19 cellular contexts compared by ENCODE assay signal in the genomic region with DNA sequence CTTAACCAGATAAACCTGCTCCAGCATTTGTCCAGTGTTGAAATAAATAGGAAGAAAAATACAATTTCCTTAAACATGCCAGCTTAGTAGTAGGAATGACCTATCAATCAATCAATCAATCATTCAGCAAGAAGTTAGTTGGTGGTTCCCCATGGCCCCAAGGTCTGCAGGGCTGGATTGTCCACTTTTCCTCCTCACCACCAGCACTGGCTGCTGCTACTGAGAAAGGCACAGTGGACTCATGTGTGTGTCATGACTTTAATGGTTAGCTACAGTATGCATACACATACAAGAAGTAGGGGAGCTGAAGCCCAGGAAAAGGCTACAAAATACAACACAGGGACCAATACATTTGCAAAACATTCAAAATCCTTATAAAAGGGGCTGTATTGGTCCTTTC. TPM values are rescaled to one million over a fixed set of nuclear protein-coding genes. Genes with fewer than 3 reads are reported as not detected.
DNase-seq lines count a peak whose midpoint lies in the region; ATAC-seq, FAIRE-seq and TF ChIP-seq lines count a peak whose summit lies in the region.
"Had no signal": no experiment of that assay in that cellular context is flagged by ENCODE, and none has a peak within 500 bp of the region (broad histone marks: within the 10 kb centered on the region; RNA-seq: fewer than 3 reads in every experiment).

No MANE protein-coding gene starts in this region.

- H4K20me1 ChIP-seq in GM23338 (replicated peaks; ENCODE audit: insufficient read depth) (peaks cover 31% of the 10 kb centered on the region), H1 (replicated peaks in 1 of 2; ENCODE audit: control insufficient read depth in 1 of 2, insufficient read depth in 2 of 2, low read length in 2 of 2) (peaks cover 9 to 21% of the 10 kb centered on the region in 2 experiments)

- no peak overlapping the region for H4K5ac ChIP-seq in H1 (ENCODE audit: insufficient read length, low read depth, low read length)

- TF ChIP-seq CTCF in GM23338 (conservative IDR thresholded peaks at IDR 0.05; ENCODE audit: low read depth in 2 of 2), result no peak
- TF ChIP-seq CTCF in H1 (IDR thresholded peaks at IDR 0.05; ENCODE audit: control extremely low read depth in 1 of 3, insufficient read depth in 1 of 3, low read depth in 1 of 3, low read length in 3 of 3), result no peak

- POLR2A ChIA-PET in activated CD4-positive, alpha-beta T cell treated with anti-CD3 and anti-CD28 coated beads, Interleukin-2, amount 10 ng/mL, durations not matched to agents 7 days and 5 days (lab: Charles Lee), result interaction anchor here (0.7 kb wide), 1 partner anchor 17 kb away, joined by 3 read pairs; no protein-coding TSS in a partner anchor
- POLR2A ChIA-PET in activated CD4-positive, alpha-beta T cell treated with anti-CD3 and anti-CD28 coated beads for 36 hours (lab: Charles Lee), result no interaction called here
- POLR2A ChIA-PET in H1 (lab: Charles Lee; ENCODE audit: partially characterized antibody), result interaction anchor here (0.6 to 2.2 kb wide), 6 partner anchors 8 to 160 kb away, joined by 3 to 5 read pairs (median 4); no protein-coding TSS in a partner anchor

- H3K9me3 ChIP-seq in H1 (ENCODE audit: insufficient read depth in 2 of 2, low read depth in 1 of 2, low read length in 1 of 2), result no peaks in the 10 kb centered on the region
- H3K9me3 ChIP-seq: MG63, SJCRH30 had no signal

- no peak overlapping the region for H3K4me3 Mint-ChIP-seq in activated CD4-positive, alpha-beta T cell treated with anti-CD3 and anti-CD28 coated beads, Interleukin-2, amount 10 ng/mL, durations not matched to agents 7 days and 5 days
- H3K4me3 Mint-ChIP-seq in activated CD4-positive, alpha-beta T cell treated with anti-CD3 and anti-CD28 coated beads for 36 hours, result no peak overlapping the region
- no peak overlapping the region for H3K4me3 Mint-ChIP-seq in GM23338

- in situ Hi-C loops in KBM-7 (cut with MboI; ENCODE audit: low pct_unique_long_range_greater_than_20kb, low sequenced_read_pairs), result no loop called here

- ATAC-seq in activated CD4-positive, alpha-beta T cell treated with anti-CD3 and anti-CD28 coated beads for 36 hours, result no peak
- no peak for ATAC-seq in GM23338

- H3K18ac ChIP-seq in H1 (ENCODE audit: extremely low read depth, low read length), result no peak overlapping the region

- no peak overlapping the region for H2BK5ac ChIP-seq in H1 (ENCODE audit: low read depth, low read length)

- H4K8ac ChIP-seq in H1 (ENCODE audit: extremely low read depth, insufficient read depth, low read length), result no peak overlapping the region

- intact Hi-C loops in activated CD4-positive, alpha-beta T cell treated with anti-CD3 and anti-CD28 coated beads for 36 hours (cut with DNase I, micrococcal nuclease), result loop anchor here (5.0 to 10.0 kb wide), 5 partner anchors 63 to 325 kb away; a partner anchor contains a TSS

- no peak overlapping the region for H3K23ac ChIP-seq in H1 (ENCODE audit: insufficient read length)

- H2AK5ac ChIP-seq in H1 (ENCODE audit: low read depth, low read length), result no peak overlapping the region

- H3K4ac ChIP-seq in H1 (replicated peaks; ENCODE audit: insufficient read length, low read depth, low read length), result no peak overlapping the region

- no peak overlapping the region for H2BK15ac ChIP-seq in H1 (ENCODE audit: low read length)

- FAIRE-seq in H1 (lab: Jason Lieb, UNC), result no peak

- H3K4me1 Mint-ChIP-seq in activated CD4-positive, alpha-beta T cell treated with anti-CD3 and anti-CD28 coated beads, Interleukin-2, amount 10 ng/mL, durations not matched to agents 7 days and 5 days, result peaks cover 43% of the 10 kb centered on the region
- peaks cover 39% of the 10 kb centered on the region for H3K4me1 Mint-ChIP-seq in activated CD4-positive, alpha-beta T cell treated with anti-CD3 and anti-CD28 coated beads for 36 hours
- peaks cover 8% of the 10 kb centered on the region for H3K4me1 Mint-ChIP-seq in GM23338

- H2AFZ ChIP-seq in GM23338, result no peak overlapping the region
- H2AFZ ChIP-seq in H1 (ENCODE audit: low read length), result no peak overlapping the region
- H2AFZ ChIP-seq: GM23248, PC-9 had no signal

- no peak overlapping the region for H3K14ac ChIP-seq in H1 (ENCODE audit: insufficient read length)

- H3K9me3 Mint-ChIP-seq in activated CD4-positive, alpha-beta T cell treated with anti-CD3 and anti-CD28 coated beads, Interleukin-2, amount 10 ng/mL, durations not matched to agents 7 days and 5 days, result no peaks in the 10 kb centered on the region
- H3K9me3 Mint-ChIP-seq in activated CD4-positive, alpha-beta T cell treated with anti-CD3 and anti-CD28 coated beads for 36 hours (ENCODE audit: low read depth), result no peaks in the 10 kb centered on the region
- no peaks in the 10 kb centered on the region for H3K9me3 Mint-ChIP-seq in GM23338

- H3K79me2 ChIP-seq in GM23338 (replicated peaks; ENCODE audit: insufficient read depth) (peaks cover 24% of the 10 kb centered on the region), H1 (ENCODE audit: control insufficient read depth in 1 of 2, insufficient read depth in 2 of 2, low read length in 2 of 2) (peaks cover 0 to 16% of the 10 kb centered on the region in 2 experiments; a peak in 2 of 4 replicates)

- TF ChIP-seq POLR2A in Raji (IDR thresholded peaks at IDR 0.05; ENCODE audit: insufficient read depth, low read depth, low read length) (0 out of 2 replicates have a peak, but pooled peaks have one; percentile 4), H1 (IDR thresholded peaks at IDR 0.05; ENCODE audit: control extremely low read depth in 1 of 2, low read depth in 2 of 2, low read length in 2 of 2) (peak in 1 of 2 experiments; percentile 14; a peak in 1 of 3 replicates)

- no peak for DNase-seq in activated CD4-positive, alpha-beta T cell treated with anti-CD3 and anti-CD28 coated beads, Interleukin-2, amount 10 ng/mL, durations not matched to agents 7 days and 5 days
- no peak for DNase-seq in activated CD4-positive, alpha-beta T cell treated with anti-CD3 and anti-CD28 coated beads for 36 hours
- DNase-seq in GM23338 (ENCODE audit: low spot score) (no peak), H1 (ENCODE audit: low read depth in 1 of 2, low spot score in 2 of 2) (no peak), KBM-7 (no peak), GM19240 (ENCODE audit: insufficient read length, low spot score) (no peak), AG20443 (ENCODE audit: low spot score) (no peak)
- DNase-seq: DND-41, GM23248, MG63, NCI-H1048, NCI-H1436, NCI-H2029, NCI-H345, NCI-H524 treated with DMSO at 0.1 percent for 48 hours, PC-9, SJCRH30 had no signal

- H3K4me1 ChIP-seq in GM23338 (ENCODE audit: insufficient read depth) (peaks cover 9% of the 10 kb centered on the region), H1 (replicated peaks in 1 of 4; ENCODE audit: control insufficient read depth in 3 of 4, insufficient read depth in 4 of 4, low read length in 3 of 4) (peaks cover 4 to 11% (median 5%) of the 10 kb centered on the region in 4 experiments)
- H3K4me1 ChIP-seq: SJCRH30 had no signal

- H3K79me1 ChIP-seq in H1 (ENCODE audit: low read depth, low read length), result no peaks in the 10 kb centered on the region; the same call in 1 of the 2 replicates

- peaks cover 51% of the 10 kb centered on the region for H3K36me3 Mint-ChIP-seq in activated CD4-positive, alpha-beta T cell treated with anti-CD3 and anti-CD28 coated beads, Interleukin-2, amount 10 ng/mL, durations not matched to agents 7 days and 5 days (ENCODE audit: low read depth)
- peaks cover 63% of the 10 kb centered on the region for H3K36me3 Mint-ChIP-seq in activated CD4-positive, alpha-beta T cell treated with anti-CD3 and anti-CD28 coated beads for 36 hours (ENCODE audit: low read depth)
- peaks cover 91% of the 10 kb centered on the region for H3K36me3 Mint-ChIP-seq in GM23338 (ENCODE audit: low read depth)

- H3F3A ChIP-seq in GM23338 (replicated peaks; ENCODE audit: low read depth), result peaks cover 46% of the 10 kb centered on the region

- no peak for TF ChIP-seq EP300 in H1 (IDR thresholded peaks at IDR 0.05; ENCODE audit: borderline replicate concordance in 1 of 2, low read depth in 2 of 2, low read length in 2 of 2)

- H3K27me3 Mint-ChIP-seq in activated CD4-positive, alpha-beta T cell treated with anti-CD3 and anti-CD28 coated beads, Interleukin-2, amount 10 ng/mL, durations not matched to agents 7 days and 5 days, result no peaks in the 10 kb centered on the region
- no peaks in the 10 kb centered on the region for H3K27me3 Mint-ChIP-seq in activated CD4-positive, alpha-beta T cell treated with anti-CD3 and anti-CD28 coated beads for 36 hours
- peaks cover 19% of the 10 kb centered on the region for H3K27me3 Mint-ChIP-seq in GM23338 (ENCODE audit: insufficient read depth, low read depth, poor library complexity)

- peak overlapping the region; percentile 85; the same call in 1 of the 2 replicates for H3K27ac ChIP-seq in GM23338 (ENCODE audit: low read depth)
- no peak overlapping the region for H3K27ac ChIP-seq in H1 (ENCODE audit: low read depth, low read length)
- H3K27ac ChIP-seq: 22Rv1, GM23248, PC-9, SJCRH30 had no signal

- no peaks in the 10 kb centered on the region for H3K9me2 ChIP-seq in GM23338 (ENCODE audit: insufficient read depth)

- no peak overlapping the region for H3K4me3 ChIP-seq in GM23338
- H3K4me3 ChIP-seq in H1 (ENCODE audit: extremely low read depth in 1 of 4, insufficient read depth in 2 of 4, low read depth in 3 of 4, low read length in 4 of 4), result no peak overlapping the region
- H3K4me3 ChIP-seq: GM23248, MG63, PC-9, SJCRH30 had no signal

- H2BK120ac ChIP-seq in H1 (replicated peaks; ENCODE audit: low read depth, low read length), result no peak overlapping the region

- CTCF ChIA-PET in activated CD4-positive, alpha-beta T cell treated with anti-CD3 and anti-CD28 coated beads, Interleukin-2, amount 10 ng/mL, durations not matched to agents 7 days and 5 days (lab: Charles Lee), result interaction anchor here (0.7 to 1.8 kb wide), 7 partner anchors 8 to 127 kb away, joined by 3 to 6 read pairs (median 3); a partner anchor contains a TSS
- CTCF ChIA-PET in activated CD4-positive, alpha-beta T cell treated with anti-CD3 and anti-CD28 coated beads for 36 hours (lab: Charles Lee), result interaction anchor here (0.7 to 1.5 kb wide), 5 partner anchors 21 to 236 kb away, joined by 3 to 4 read pairs (median 4); no protein-coding TSS in a partner anchor
- CTCF ChIA-PET in H1 (lab: Charles Lee; ENCODE audit: partially characterized antibody), result interaction anchor here (0.6 to 2.0 kb wide), 6 partner anchors 7 to 515 kb away, joined by 3 to 6 read pairs (median 3); no protein-coding TSS in a partner anchor

- peak overlapping the region; percentile 50 for H3K27ac Mint-ChIP-seq in activated CD4-positive, alpha-beta T cell treated with anti-CD3 and anti-CD28 coated beads, Interleukin-2, amount 10 ng/mL, durations not matched to agents 7 days and 5 days
- no peak overlapping the region for H3K27ac Mint-ChIP-seq in activated CD4-positive, alpha-beta T cell treated with anti-CD3 and anti-CD28 coated beads for 36 hours
- no peak overlapping the region; the same call in 1 of the 2 replicates for H3K27ac Mint-ChIP-seq in GM23338

- H3K27me3 ChIP-seq in GM23338 (ENCODE audit: insufficient read depth), result no peaks in the 10 kb centered on the region
- H3K27me3 ChIP-seq in H1 (replicated peaks in 1 of 4; ENCODE audit: control insufficient read depth in 3 of 4, extremely low read depth in 1 of 4, insufficient read depth in 3 of 4, low read length in 3 of 4), result no peaks in the 10 kb centered on the region
- H3K27me3 ChIP-seq: MG63, SJCRH30 had no signal

- H3K56ac ChIP-seq in H1 (replicated peaks; ENCODE audit: insufficient read length, low read depth, low read length), result no peak overlapping the region

- TF ChIP-seq RAD21 in H1 (IDR thresholded peaks at IDR 0.05 in 1 of 2, conservative IDR thresholded peaks at IDR 0.05 in 1 of 2; ENCODE audit: low read depth in 2 of 2, low read length in 2 of 2), result no peak

- no peak overlapping the region for H2BK20ac ChIP-seq in H1 (ENCODE audit: low read length)

- H3K9ac ChIP-seq in H1 (replicated peaks in 1 of 4; ENCODE audit: extremely low read depth in 1 of 4, low read depth in 3 of 4, low read length in 3 of 4), result no peak overlapping the region
- H3K9ac ChIP-seq: GM23248 had no signal

- H3K23me2 ChIP-seq in H1 (ENCODE audit: low read depth, low read length), result no peaks in the 10 kb centered on the region; the same call in 1 of the 2 replicates

- H3K4me2 ChIP-seq in GM23338 (no peak overlapping the region), H1 (ENCODE audit: insufficient read depth in 1 of 2, low read depth in 2 of 2, low read length in 2 of 2) (no peak overlapping the region)
- H3K4me2 ChIP-seq: PC-9 had no signal

- H2BK12ac ChIP-seq in H1 (ENCODE audit: low read depth, low read length), result no peak overlapping the region

- H3K36me3 ChIP-seq in GM23338 (ENCODE audit: insufficient read depth) (peaks cover 76% of the 10 kb centered on the region), H1 (ENCODE audit: control insufficient read depth in 2 of 4, insufficient read depth in 4 of 4, low read length in 3 of 4) (peaks cover 36 to 85% (median 69%) of the 10 kb centered on the region in 4 experiments)

- H4K91ac ChIP-seq in H1 (replicated peaks; ENCODE audit: insufficient read length, low read length), result no peak overlapping the region

RNA-seq across cellular contexts. Expression of a gene that starts 4.4 kb away (rescaled TPM):
- total RNA-seq in activated CD4-positive, alpha-beta T cell treated with anti-CD3 and anti-CD28 coated beads, Interleukin-2, amount 10 ng/mL, durations not matched to agents 7 days and 5 days, result 10 to 100 TPM; 14.7 to 15.3 TPM
- 10 to 100 TPM; 13.8 to 15.1 TPM for total RNA-seq in activated CD4-positive, alpha-beta T cell treated with anti-CD3 and anti-CD28 coated beads for 36 hours
- total RNA-seq in GM23338 (2014; rRNA removed; shearing (Covaris generic)), result 54.0 and 61.3 TPM in 2 replicates
- polyA plus RNA-seq in GM23338 (2016; fragmentation: Nextera tagmentation; extraction: Ambion mirVana) (33.7 and 39.7 TPM in 2 replicates), H1 (2011; rRNA removed) (25.3 and 34.1 TPM in 2 replicates)
- total RNA-seq in H1 (2021; fragmentation: NEBNext Ultra II Directional; extraction: Animal tissue kit (Norgen Biotek cat#: 25700)), result 37.0 and 40.5 TPM in 2 replicates
- 40.3 TPM for polyA plus RNA-seq in H1 (2011; cell fraction: cytosol; rRNA removed)
- polyA plus RNA-seq in H1 (2011; cell fraction: nucleus; rRNA removed), result 84.0 TPM
- polyA plus RNA-seq in H1 (2012, experiment 1 of 2), result 35.9 to 46.2 TPM (median 43.6 TPM) in 4 replicates
- 10.2 TPM for polyA plus RNA-seq in H1 (2012, experiment 2 of 2)
- polyA plus RNA-seq in H1 (2013, experiment 1 of 2), result 29.8 TPM
- 26.8 TPM for polyA plus RNA-seq in H1 (2013, experiment 2 of 2)
- polyA minus RNA-seq in H1 (2011; rRNA and poly(A)+ RNA removed), result 25.6 and 31.0 TPM in 2 replicates
- 21.4 TPM for polyA minus RNA-seq in H1 (2011; cell fraction: cytosol; rRNA and poly(A)+ RNA removed)
- 85.0 TPM for polyA minus RNA-seq in H1 (2011; cell fraction: nucleus; rRNA and poly(A)+ RNA removed)

RNA-seq across cellular contexts. Expression of a gene that starts 19.8 kb away (rescaled TPM):
- under 1 TPM; 0.69 to 0.97 TPM for total RNA-seq in activated CD4-positive, alpha-beta T cell treated with anti-CD3 and anti-CD28 coated beads, Interleukin-2, amount 10 ng/mL, durations not matched to agents 7 days and 5 days
- total RNA-seq in activated CD4-positive, alpha-beta T cell treated with anti-CD3 and anti-CD28 coated beads for 36 hours, result 1 to 10 TPM; 6.9 to 7.2 TPM
- total RNA-seq in GM23338 (2014; rRNA removed; shearing (Covaris generic)), result 29.8 and 32.1 TPM in 2 replicates
- 16.3 TPM in 2 replicates for polyA plus RNA-seq in GM23338 (2016; fragmentation: Nextera tagmentation; extraction: Ambion mirVana)
- total RNA-seq in H1 (2021; fragmentation: NEBNext Ultra II Directional; extraction: Animal tissue kit (Norgen Biotek cat#: 25700)), result 18.9 and 20.8 TPM in 2 replicates
- polyA plus RNA-seq in H1 (2011; rRNA removed), result 30.9 and 45.7 TPM in 2 replicates
- polyA plus RNA-seq in H1 (2011; cell fraction: cytosol; rRNA removed), result 36.6 TPM
- 92.2 TPM for polyA plus RNA-seq in H1 (2011; cell fraction: nucleus; rRNA removed)
- polyA plus RNA-seq in H1 (2012, experiment 1 of 2), result 24.3 to 38.5 TPM (median 26.3 TPM) in 4 replicates
- 13.1 TPM for polyA plus RNA-seq in H1 (2012, experiment 2 of 2)
- polyA plus RNA-seq in H1 (2013, experiment 1 of 2), result 14.9 TPM
- 13.9 TPM for polyA plus RNA-seq in H1 (2013, experiment 2 of 2)
- polyA minus RNA-seq in H1 (2011; rRNA and poly(A)+ RNA removed), result 33.2 and 38.9 TPM in 2 replicates
- polyA minus RNA-seq in H1 (2011; cell fraction: cytosol; rRNA and poly(A)+ RNA removed), result 27.0 TPM
- 34.6 TPM for polyA minus RNA-seq in H1 (2011; cell fraction: nucleus; rRNA and poly(A)+ RNA removed)
